ENCODE assay signal across 1 cellular context in genomic region chr16:4767872-4768548, GRCh38.
TF ChIP-seq lines count a peak whose summit lies in the region.

No MANE protein-coding gene starts in this region.

TF ChIP-seq in endothelial cell of umbilical vein, 7 proteins besides CTCF, POLR2A, EP300 and RAD21:
- no peak for TF ChIP-seq GATA2 (IDR thresholded peaks at IDR 0.05; ENCODE audit: insufficient read depth, insufficient read length, low read depth, low read length)
- no peak for TF ChIP-seq FOS (IDR thresholded peaks at IDR 0.05; ENCODE audit: borderline replicate concordance, insufficient read depth, low read length)
- no peak for TF ChIP-seq POLR2AphosphoS5 (IDR thresholded peaks at IDR 0.05; ENCODE audit: insufficient read depth, low read depth, low read length)
- TF ChIP-seq, protein P1, sequence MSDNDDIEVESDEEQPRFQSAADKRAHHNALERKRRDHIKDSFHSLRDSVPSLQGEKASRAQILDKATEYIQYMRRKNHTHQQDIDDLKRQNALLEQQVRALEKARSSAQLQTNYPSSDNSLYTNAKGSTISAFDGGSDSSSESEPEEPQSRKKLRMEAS (IDR thresholded peaks at IDR 0.05; ENCODE audit: insufficient read depth, insufficient read length) = no peak
- TF ChIP-seq EZH2 (IDR thresholded peaks at IDR 0.05; ENCODE audit: borderline replicate concordance, low read depth, low read length, severe bottlenecking) = no peak
- no peak for TF ChIP-seq MYC (IDR thresholded peaks at IDR 0.05; ENCODE audit: low read depth, low read length)
- TF ChIP-seq JUN (IDR thresholded peaks at IDR 0.05; ENCODE audit: borderline replicate concordance, insufficient read depth, insufficient read length, low read depth) = no peak
